33 cellular contexts compared by ENCODE assay signal in genomic region chr18:74380916-74381315, GRCh38.
"Had no signal": no experiment of that assay in that cellular context is flagged by ENCODE, and none has a peak within 500 bp of the region (broad histone marks: within the 10 kb centered on the region; RNA-seq: fewer than 3 reads in every experiment).

No MANE protein-coding gene starts in this region.

- H3K36me3 Mint-ChIP-seq: activated naive CD8-positive, alpha-beta T cell; brain; T-cell had no signal

- H3K27ac Mint-ChIP-seq: activated B cell treated with CpG ODN at 0.5 μM for 24 hours; activated CD4-positive, alpha-beta memory T cell treated with anti-CD3 and anti-CD28 coated beads, Interleukin-2, amount 10 ng/mL, durations not matched to agents 7 days and 5 days; activated naive CD4-positive, alpha-beta T cell treated with anti-CD3 and anti-CD28 coated beads, Interleukin-2, amount 10 ng/mL, durations not matched to agents 7 days and 5 days; activated naive CD8-positive, alpha-beta T cell; activated naive CD8-positive, alpha-beta T cell treated with anti-CD3 and anti-CD28 coated beads, Interleukin-2, amount 50 U/mL, for 24 hours; activated T-cell treated with anti-CD3 and anti-CD28 coated beads, Interleukin-2, amount 50 U/mL, for 24 hours; activated T-helper 2 cell treated with anti-CD3 and anti-CD28 coated beads, Interferon-gamma antibody, Interleukin-2, Interleukin-4, amounts not matched to agents 10 μg/mL and 5 μg/mL and 100 μg/mL, durations not matched to agents 14 hours and 24 hours and 36 hours; brain; T-cell had no signal

- H3K4me3 Mint-ChIP-seq: activated B cell treated with CpG ODN at 0.5 μM for 24 hours; activated CD4-positive, alpha-beta memory T cell treated with anti-CD3 and anti-CD28 coated beads, Interleukin-2, amount 10 ng/mL, durations not matched to agents 7 days and 5 days; activated naive CD4-positive, alpha-beta T cell treated with anti-CD3 and anti-CD28 coated beads, Interleukin-2, amount 10 ng/mL, durations not matched to agents 7 days and 5 days; activated naive CD8-positive, alpha-beta T cell; activated naive CD8-positive, alpha-beta T cell treated with anti-CD3 and anti-CD28 coated beads, Interleukin-2, amount 50 U/mL, for 24 hours; activated T-cell treated with anti-CD3 and anti-CD28 coated beads, Interleukin-2, amount 50 U/mL, for 24 hours; brain; T-cell had no signal

- H3K9me3 ChIP-seq: MG63, Peyer's patch had no signal

- H3K4me3 ChIP-seq: MG63, Peyer's patch had no signal

- DNase-seq: activated B cell treated with CpG ODN at 0.5 μM for 24 hours; activated CD4-positive, alpha-beta memory T cell treated with anti-CD3 and anti-CD28 coated beads, Interleukin-2, amount 10 ng/mL, durations not matched to agents 7 days and 5 days; activated CD4-positive, alpha-beta T cell treated with anti-CD3 and anti-CD28 coated beads for 1 hour; activated CD4-positive, alpha-beta T cell treated with anti-CD3 and anti-CD28 coated beads for 48 hours; activated naive CD4-positive, alpha-beta T cell treated with anti-CD3 and anti-CD28 coated beads, Interleukin-2, amount 10 ng/mL, durations not matched to agents 7 days and 5 days; activated naive CD8-positive, alpha-beta T cell treated with anti-CD3 and anti-CD28 coated beads, Interleukin-2, amount 50 U/mL, for 24 hours; activated T-cell treated with anti-CD3 and anti-CD28 coated beads, Interleukin-2, amount 50 U/mL, for 24 hours; anterior cingulate cortex; caudate nucleus; Kasumi-1; KG1; MG63; NCI-H1048; NCI-H1105 treated with DMSO at 0.1 percent for 48 hours; NCI-H1436 treated with DMSO at 0.1 percent for 48 hours; NCI-H1694 treated with DMSO at 0.1 percent for 48 hours; NCI-H2029; NCI-H345; NCI-H524 treated with DMSO at 0.1 percent for 48 hours; NCI-H748 treated with DMSO at 0.1 percent for 48 hours; NK-92 treated with Interleukin-12 subunit alpha and Interleukin-12 subunit beta, amount 100 ng/mL, for 24 hours; PC-3; RPMI8226; SHP77 treated with DMSO at 0.1 percent for 48 hours; T-cell; T-helper 2 cell; T-helper 9 cell had no signal

- H3K36me3 ChIP-seq: MG63, Peyer's patch had no signal

- H3K9me3 Mint-ChIP-seq: activated B cell treated with CpG ODN at 0.5 μM for 24 hours; activated CD4-positive, alpha-beta memory T cell treated with anti-CD3 and anti-CD28 coated beads, Interleukin-2, amount 10 ng/mL, durations not matched to agents 7 days and 5 days; activated T-cell treated with anti-CD3 and anti-CD28 coated beads, Interleukin-2, amount 50 U/mL, for 24 hours; activated T-helper 2 cell treated with anti-CD3 and anti-CD28 coated beads, Interferon-gamma antibody, Interleukin-2, Interleukin-4, amounts not matched to agents 10 μg/mL and 5 μg/mL and 100 μg/mL, durations not matched to agents 14 hours and 24 hours and 36 hours; T-cell had no signal

- ATAC-seq: activated naive CD8-positive, alpha-beta T cell treated with anti-CD3 and anti-CD28 coated beads, Interleukin-2, amount 50 U/mL, for 24 hours; PC-3; SK-N-SH treated with all-trans-retinoic acid at 6 μM for 48 hours; T-cell had no signal

- H3K4me1 ChIP-seq: Peyer's patch had no signal

- H3K27me3 ChIP-seq: MG63, Peyer's patch had no signal

- H3K27ac ChIP-seq: Peyer's patch, VCaP had no signal

- H3K27me3 Mint-ChIP-seq: activated naive CD8-positive, alpha-beta T cell; activated naive CD8-positive, alpha-beta T cell treated with anti-CD3 and anti-CD28 coated beads, Interleukin-2, amount 50 U/mL, for 24 hours; activated T-cell treated with anti-CD3 and anti-CD28 coated beads, Interleukin-2, amount 50 U/mL, for 24 hours; brain; T-cell had no signal
